Comparison of ENCODE assay signal across 8 cellular contexts in the genomic region with DNA sequence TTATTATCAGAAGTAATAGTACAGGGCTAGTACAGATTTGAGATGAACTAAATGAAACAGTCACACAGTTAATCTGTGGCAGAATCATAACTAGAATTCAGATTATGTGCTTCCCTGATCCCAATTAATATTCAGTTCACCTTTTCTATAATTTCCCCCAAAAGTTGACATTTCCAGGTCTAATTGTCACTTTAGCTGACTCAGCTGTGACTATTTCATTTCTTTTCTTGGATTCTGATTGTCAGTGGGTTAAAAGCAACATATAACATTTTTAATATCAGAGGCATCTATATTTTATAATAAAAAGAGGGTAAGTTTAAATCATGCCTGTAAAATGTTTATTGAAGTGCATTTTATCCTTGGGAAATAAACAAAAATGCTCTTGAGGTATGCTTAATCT. TPM values are rescaled to one million over a fixed set of nuclear protein-coding genes. Genes with fewer than 3 reads are reported as not detected.
"Had no signal": no experiment of that assay in that cellular context is flagged by ENCODE, and none has a peak within 500 bp of the region (broad histone marks: within the 10 kb centered on the region; RNA-seq: fewer than 3 reads in every experiment).

No MANE protein-coding gene starts in this region.

- H3K27ac ChIP-seq: HL-60 had no signal

- H3K27ac Mint-ChIP-seq: GM23338, H9, IgD-negative memory B cell had no signal

- H3K36me3 Mint-ChIP-seq: IgD-negative memory B cell had no signal

- H3K4me3 ChIP-seq: GM23338 had no signal

- H3K27me3 Mint-ChIP-seq: IgD-negative memory B cell had no signal

- DNase-seq: H9, HCEC 1CT, KG1 had no signal

- H3K4me3 Mint-ChIP-seq: GM23338, H9, IgD-negative memory B cell had no signal

- ATAC-seq: GM23338 had no signal

- H3K4me1 Mint-ChIP-seq: GM23338, IgD-negative memory B cell had no signal

- H3K9me3 Mint-ChIP-seq: GM23338, H9 had no signal

- H2AFZ ChIP-seq: GM23338 had no signal

- H3K4me2 ChIP-seq: GM23338 had no signal

- FAIRE-seq: H1, H54 had no signal

RNA-seq across cellular contexts. Expression of gene SOX6, which starts 28.8 kb away (rescaled TPM):
- total RNA-seq: H1, H9 had no signal
- polyA plus RNA-seq: IgD-negative memory B cell had no signal
